Comparison of ENCODE assay signal across 12 cellular contexts in the genomic region with DNA sequence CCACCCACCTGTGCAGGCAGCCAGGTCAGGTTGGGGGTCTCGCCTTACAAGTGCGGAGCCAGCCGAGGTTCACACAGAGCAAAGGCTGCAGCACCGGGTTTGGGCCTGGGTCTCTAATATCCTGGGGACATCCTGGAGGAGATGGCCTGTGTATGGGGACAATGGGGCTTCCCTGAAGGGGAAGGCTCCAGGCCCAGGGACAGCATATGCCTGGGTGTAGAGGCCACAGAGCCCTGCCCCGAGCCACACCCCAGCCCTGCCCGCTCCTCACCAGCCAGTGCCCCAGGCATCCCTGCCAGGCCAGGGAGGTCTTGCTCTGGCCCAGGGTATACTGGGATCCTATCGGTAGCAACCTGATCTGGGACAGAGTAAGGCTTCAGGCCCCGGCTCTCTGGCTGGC. TPM values are rescaled to one million over a fixed set of nuclear protein-coding genes. Genes with fewer than 3 reads are reported as not detected.
DNase-seq lines count a peak whose midpoint lies in the region; ATAC-seq, FAIRE-seq and TF ChIP-seq lines count a peak whose summit lies in the region.
"Had no signal": no experiment of that assay in that cellular context is flagged by ENCODE, and none has a peak within 500 bp of the region (broad histone marks: within the 10 kb centered on the region; RNA-seq: fewer than 3 reads in every experiment).

No MANE protein-coding gene starts in this region.

- H3K4me3 Mint-ChIP-seq in WTC11, result no peak overlapping the region

- H3K4me1 Mint-ChIP-seq in WTC11, result peaks cover 39% of the 10 kb centered on the region

- no peaks in the 10 kb centered on the region for H3K9me3 ChIP-seq in iPS-20b (ENCODE audit: insufficient read depth, low read depth, low read length)
- H3K9me3 ChIP-seq in gastrocnemius medialis, result no peaks in the 10 kb centered on the region

- H3K27ac Mint-ChIP-seq in WTC11, result peak overlapping the region; percentile 78

- POLR2A ChIA-PET in WTC11 (lab: Charles Lee), result interaction anchor here (2.1 kb wide), 1 partner anchor 9 kb away, joined by 16 read pairs; a partner anchor contains a TSS

- H3K4me1 ChIP-seq in iPS-20b (ENCODE audit: insufficient read depth, low read length) (peaks cover 9% of the 10 kb centered on the region; the same call in 1 of the 2 replicates), gastrocnemius medialis (peaks cover 37 to 48% of the 10 kb centered on the region in 2 donors)

- no peaks in the 10 kb centered on the region for H3K9me3 Mint-ChIP-seq in WTC11
- H3K9me3 Mint-ChIP-seq: activated naive CD8-positive, alpha-beta T cell treated with anti-CD3 and anti-CD28 coated beads, Interleukin-2, amount 50 U/mL, for 24 hours had no signal

- no peaks in the 10 kb centered on the region for H3K27me3 Mint-ChIP-seq in WTC11 (ENCODE audit: low read depth)
- H3K27me3 Mint-ChIP-seq: activated naive CD8-positive, alpha-beta T cell treated with anti-CD3 and anti-CD28 coated beads, Interleukin-2, amount 50 U/mL, for 24 hours had no signal

- H3K36me3 Mint-ChIP-seq in WTC11, result no peaks in the 10 kb centered on the region

- CTCF ChIA-PET in WTC11 (lab: Charles Lee), result interaction anchor here (0.8 to 4.9 kb wide), 7 partner anchors 10 to 69 kb away, joined by 3 to 32 read pairs (median 5); no protein-coding TSS in a partner anchor

- FAIRE-seq in GM12892 (lab: Jason Lieb, UNC), result peak; percentile 40

- DNase-seq in GM12892 (ENCODE audit: insufficient read length), result no peak
- no peak for DNase-seq in WTC11 (ENCODE audit: low spot score)
- peak in 1 of 2 donors; percentile 57 for DNase-seq in gastrocnemius medialis
- DNase-seq in NCI-H1105 treated with DMSO at 0.1 percent for 48 hours (lab: John Stamatoyannopoulos, UW), result no peak
- DNase-seq in NCI-H146 (lab: John Stamatoyannopoulos, UW), result no peak
- no peak for DNase-seq in GM13977 (ENCODE audit: low spot score)
- no peak for DNase-seq in activated CD4-positive, alpha-beta T cell treated with anti-CD3 and anti-CD28 coated beads, Interleukin-2, amount 50 U/mL, for 48 hours
- DNase-seq: activated CD4-positive, alpha-beta T cell treated with anti-CD3 and anti-CD28 coated beads for 48 hours; DMS153; stimulated activated naive CD4-positive, alpha-beta T cell had no signal

- H3K4me3 ChIP-seq in iPS-20b (ENCODE audit: low read length), result no peak overlapping the region
- peak overlapping the region in 3 of 4 donors; percentile 34 to 44 (median 35) for H3K4me3 ChIP-seq in gastrocnemius medialis

- intact Hi-C loops in gastrocnemius medialis (cut with DNase I; ENCODE audit: low total_unique reads), result loop anchor here (1.0 kb wide), 1 partner anchor 27 kb away; no protein-coding TSS in a partner anchor

- H3K9ac ChIP-seq in iPS-20b (ENCODE audit: low read depth, low read length), result peak overlapping the region; percentile 59; the same call in 1 of the 2 replicates

- no peaks in the 10 kb centered on the region for H3K36me3 ChIP-seq in iPS-20b (ENCODE audit: insufficient read depth, low read depth, low read length)
- no peaks in the 10 kb centered on the region for H3K36me3 ChIP-seq in gastrocnemius medialis

- H3K27ac ChIP-seq in iPS-20b (ENCODE audit: low read length) (peak overlapping the region; percentile 51), gastrocnemius medialis (peak overlapping the region; percentile 72 to 81 (median 78))

- TF ChIP-seq POLR2A in GM12892 (IDR thresholded peaks at IDR 0.05; ENCODE audit: low read depth, low read length) (no peak), gastrocnemius medialis (IDR thresholded peaks at IDR 0.05) (no peak)

- TF ChIP-seq CTCF in WTC11 (IDR thresholded peaks at IDR 0.05) (no peak), gastrocnemius medialis (IDR thresholded peaks at IDR 0.05 in 4 of 5, conservative IDR thresholded peaks at IDR 0.05 in 1 of 5) (no peak), GM13977 (IDR thresholded peaks at IDR 0.05; ENCODE audit: extremely low read depth, insufficient read depth, missing control alignments) (no peak)

- no peaks in the 10 kb centered on the region for H3K27me3 ChIP-seq in iPS-20b (ENCODE audit: insufficient read depth, low read length)
- H3K27me3 ChIP-seq in gastrocnemius medialis, result no peaks in the 10 kb centered on the region

- ATAC-seq in WTC11, result peak; percentile 20; the same call in 1 of the 2 replicates
- peak in 1 of 2 donors; percentile 16 for ATAC-seq in gastrocnemius medialis
- ATAC-seq: activated naive CD8-positive, alpha-beta T cell treated with anti-CD3 and anti-CD28 coated beads, Interleukin-2, amount 50 U/mL, for 24 hours had no signal

- in situ Hi-C loops in gastrocnemius medialis (cut with MboI; ENCODE audit: low sequenced_read_pairs in 4 of 4), result no loop called here
- in situ Hi-C loops in GM13977 (cut with MboI; ENCODE audit: low pct_unique_long_range_greater_than_20kb, low sequenced_read_pairs, unreplicated experiment), result no loop called here

TF ChIP-seq in WTC11, 78 proteins besides CTCF, POLR2A, EP300 and RAD21:
- TF ChIP-seq, protein P1, sequence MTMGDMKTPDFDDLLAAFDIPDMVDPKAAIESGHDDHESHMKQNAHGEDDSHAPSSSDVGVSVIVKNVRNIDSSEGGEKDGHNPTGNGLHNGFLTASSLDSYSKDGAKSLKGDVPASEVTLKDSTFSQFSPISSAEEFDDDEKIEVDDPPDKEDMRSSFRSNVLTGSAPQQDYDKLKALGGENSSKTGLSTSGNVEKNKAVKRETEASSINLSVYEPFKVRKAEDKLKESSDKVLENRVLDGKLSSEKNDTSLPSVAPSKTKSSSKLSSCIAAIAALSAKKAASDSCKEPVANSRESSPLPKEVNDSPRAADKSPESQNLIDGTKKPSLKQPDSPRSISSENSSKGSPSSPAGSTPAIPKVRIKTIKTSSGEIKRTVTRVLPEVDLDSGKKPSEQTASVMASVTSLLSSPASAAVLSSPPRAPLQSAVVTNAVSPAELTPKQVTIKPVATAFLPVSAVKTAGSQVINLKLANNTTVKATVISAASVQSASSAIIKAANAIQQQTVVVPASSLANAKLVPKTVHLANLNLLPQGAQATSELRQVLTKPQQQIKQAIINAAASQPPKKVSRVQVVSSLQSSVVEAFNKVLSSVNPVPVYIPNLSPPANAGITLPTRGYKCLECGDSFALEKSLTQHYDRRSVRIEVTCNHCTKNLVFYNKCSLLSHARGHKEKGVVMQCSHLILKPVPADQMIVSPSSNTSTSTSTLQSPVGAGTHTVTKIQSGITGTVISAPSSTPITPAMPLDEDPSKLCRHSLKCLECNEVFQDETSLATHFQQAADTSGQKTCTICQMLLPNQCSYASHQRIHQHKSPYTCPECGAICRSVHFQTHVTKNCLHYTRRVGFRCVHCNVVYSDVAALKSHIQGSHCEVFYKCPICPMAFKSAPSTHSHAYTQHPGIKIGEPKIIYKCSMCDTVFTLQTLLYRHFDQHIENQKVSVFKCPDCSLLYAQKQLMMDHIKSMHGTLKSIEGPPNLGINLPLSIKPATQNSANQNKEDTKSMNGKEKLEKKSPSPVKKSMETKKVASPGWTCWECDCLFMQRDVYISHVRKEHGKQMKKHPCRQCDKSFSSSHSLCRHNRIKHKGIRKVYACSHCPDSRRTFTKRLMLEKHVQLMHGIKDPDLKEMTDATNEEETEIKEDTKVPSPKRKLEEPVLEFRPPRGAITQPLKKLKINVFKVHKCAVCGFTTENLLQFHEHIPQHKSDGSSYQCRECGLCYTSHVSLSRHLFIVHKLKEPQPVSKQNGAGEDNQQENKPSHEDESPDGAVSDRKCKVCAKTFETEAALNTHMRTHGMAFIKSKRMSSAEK (CRISPR knock-in tag; IDR thresholded peaks at IDR 0.05; ENCODE audit: borderline replicate concordance), result no peak
TF ChIP-seq in WTC11: peak in this region for 0.

RNA-seq across cellular contexts. Expression of a gene that starts 9.1 kb away (rescaled TPM):
- 4.7 TPM for polyA plus RNA-seq in GM12892 (2012; ENCODE audit: missing spikeins)
- total RNA-seq in WTC11 (2021) (178 to 190 TPM (median 181 TPM) in 3 replicates), gastrocnemius medialis (10 to 100 TPM in 1 of 4 donors, 1 to 10 TPM in 3; 2.9 to 14.8 (median 5.2) TPM)

RNA-seq across cellular contexts. Expression of a gene that starts 47.1 kb away (rescaled TPM):
- polyA plus RNA-seq in GM12892 (2012; ENCODE audit: missing spikeins), result 1.4 TPM
- total RNA-seq in WTC11 (2021) (0.85 to 1.4 TPM (median 1.4 TPM) in 3 replicates), gastrocnemius medialis (not detected)

Comparison
In these comparisons a context has a peak if more than half of its experiments do, and no peak if none do; other contexts are left out.
1. RNA of a gene that starts 9.1 kb away (total RNA-seq): 178 to 190 TPM in WTC11; 2.9 to 14.8 TPM in gastrocnemius medialis; every median in the first group is over 10 times any median in the second.